ENCODE assay signal across 28 cellular contexts in genomic region chr12:115810166-115810565, GRCh38.
DNase-seq lines count a peak whose midpoint lies in the region; ATAC-seq, FAIRE-seq and TF ChIP-seq lines count a peak whose summit lies in the region.
"Had no signal": no experiment of that assay in that cellular context is flagged by ENCODE, and none has a peak within 500 bp of the region (broad histone marks: within the 10 kb centered on the region; RNA-seq: fewer than 3 reads in every experiment).

No MANE protein-coding gene starts in this region.

- H3K4me1 ChIP-seq in A549 (peaks cover 10% of the 10 kb centered on the region; the same call in 1 of the 3 replicates), hepatocyte (ENCODE audit: insufficient read depth) (no peaks in the 10 kb centered on the region), small intestine (ENCODE audit: control insufficient read depth in 2 of 2, insufficient read depth in 1 of 2, low read depth in 1 of 2, low read length in 1 of 2) (no peaks in the 10 kb centered on the region)
- H3K4me1 ChIP-seq: SJCRH30 had no signal

- FAIRE-seq in A549 (lab: Jason Lieb, UNC) (no peak), small intestine (lab: Jason Lieb, UNC) (no peak)
- FAIRE-seq: G401.6, GM12878, H1, HepG2 had no signal

- no peak for TF ChIP-seq POLR2A in A549 (IDR thresholded peaks at IDR 0.05; ENCODE audit: low read length)

- H2AFZ ChIP-seq in hepatocyte: no peak overlapping the region
- H2AFZ ChIP-seq: PC-9 had no signal

- H3K36me3 ChIP-seq in hepatocyte (replicated peaks; ENCODE audit: insufficient read depth, low read depth) (no peaks in the 10 kb centered on the region), small intestine (ENCODE audit: control insufficient read depth in 2 of 2, insufficient read depth in 2 of 2, low read length in 2 of 2) (no peaks in the 10 kb centered on the region)
- H3K36me3 ChIP-seq: SJCRH30 had no signal

- ATAC-seq in A549 (no peak), HG03565 (IDR thresholded peaks at IDR 0.05; ENCODE audit: unreplicated experiment) (no peak)
- ATAC-seq: GM12878, HCT116, HepG2, Right ventricle myocardium inferior had no signal

- H3K27ac ChIP-seq in A549: peak overlapping the region in 1 of 2 experiments; percentile 42; a peak in 1 of 6 replicates
- H3K27ac ChIP-seq in hepatocyte: peak overlapping the region; percentile 81
- H3K27ac ChIP-seq in small intestine (ENCODE audit: low read depth in 1 of 2, low read length in 1 of 2): no peak overlapping the region
- H3K27ac ChIP-seq: PC-9, SJCRH30 had no signal

- TF ChIP-seq RAD21 in A549 (conservative IDR thresholded peaks at IDR 0.05 in 1 of 2, IDR thresholded peaks at IDR 0.05 in 1 of 2): no peak

- 52% methylated on average over 8 of the region's 8 CpGs for WGBS in A549 (ENCODE audit: missing lambda C conversion rate)
- 53% methylated on average over 8 of the region's 8 CpGs for WGBS in hepatocyte (ENCODE audit: low lambda C conversion rate, missing lambda C conversion rate)
- WGBS in small intestine, 3 donors: 11 to 47% (median 36%) methylated on average over 8 of the region's 8 CpGs

- H3K4me2 ChIP-seq in A549: 0 out of 3 replicates have a peak overlapping the region, but pooled peaks have one; percentile 13
- peak overlapping the region; percentile 3 for H3K4me2 ChIP-seq in hepatocyte
- H3K4me2 ChIP-seq: PC-9 had no signal

- no peak for TF ChIP-seq EP300 in A549 (IDR thresholded peaks at IDR 0.05)

- no peaks in the 10 kb centered on the region for H3K79me2 ChIP-seq in hepatocyte

- DNase-seq in A549 (ENCODE audit: low read depth in 1 of 2, low spot score in 1 of 2) (no peak), LoVo (ENCODE audit: low spot score) (peak; percentile 26), hepatocyte (ENCODE audit: low spot score) (peak; percentile 51), small intestine (peak; percentile 78), NCI-H446 (lab: John Stamatoyannopoulos, UW) (no peak), NCI-H1417 treated with DMSO at 0.1 percent for 48 hours (lab: John Stamatoyannopoulos, UW) (no peak)
- DNase-seq: 8988T; CD4-positive, alpha-beta memory T cell; COR-L47; DMS53; Karpas-422; MV-4-11; NCI-H1105; NCI-H146; NCI-H1930; NCI-H2107; NCI-H526; NCI-H82; NK-92 treated with Interleukin-12 subunit alpha and Interleukin-12 subunit beta, amount 100 ng/mL, for 24 hours; PC-9; SJCRH30 had no signal

- no peaks in the 10 kb centered on the region for H4K20me1 ChIP-seq in hepatocyte (ENCODE audit: insufficient read depth, poor library complexity, severe bottlenecking)

- CTCF ChIA-PET in A549 (lab: Yijun Ruan, JAX): interaction anchor here (1.3 to 1.4 kb wide), 2 partner anchors 9 to 29 kb away, joined by 3 to 4 read pairs; no protein-coding TSS in a partner anchor

- POLR2A ChIA-PET in A549 (lab: Yijun Ruan, JAX): no interaction called here

- TF ChIP-seq CTCF in A549 (IDR thresholded peaks at IDR 0.05) (no peak), hepatocyte (IDR thresholded peaks at IDR 0.05; ENCODE audit: poor library complexity) (no peak)

- no peaks in the 10 kb centered on the region for H3K27me3 ChIP-seq in hepatocyte
- H3K27me3 ChIP-seq in small intestine (ENCODE audit: control insufficient read depth in 2 of 2, insufficient read depth in 2 of 2, low read length in 2 of 2): no peaks in the 10 kb centered on the region
- H3K27me3 ChIP-seq: SJCRH30 had no signal

- H3K9me3 ChIP-seq in A549 (peaks cover 11% of the 10 kb centered on the region; the same call in 2 of the 3 replicates), hepatocyte (ENCODE audit: low read depth) (no peaks in the 10 kb centered on the region), small intestine (ENCODE audit: control insufficient read depth, low read depth) (no peaks in the 10 kb centered on the region)
- H3K9me3 ChIP-seq: SJCRH30 had no signal

- no peaks in the 10 kb centered on the region for H3K9me2 ChIP-seq in hepatocyte (replicated peaks; ENCODE audit: insufficient read depth)

- H3K4me3 ChIP-seq in A549 (no peak overlapping the region), hepatocyte (no peak overlapping the region), small intestine (ENCODE audit: low read depth in 1 of 2, low read length in 2 of 2) (no peak overlapping the region)
- H3K4me3 ChIP-seq: GM12878, PC-9, SJCRH30 had no signal

TF ChIP-seq in A549, 52 proteins besides CTCF, POLR2A, EP300 and RAD21:
- TF ChIP-seq, protein P1, sequence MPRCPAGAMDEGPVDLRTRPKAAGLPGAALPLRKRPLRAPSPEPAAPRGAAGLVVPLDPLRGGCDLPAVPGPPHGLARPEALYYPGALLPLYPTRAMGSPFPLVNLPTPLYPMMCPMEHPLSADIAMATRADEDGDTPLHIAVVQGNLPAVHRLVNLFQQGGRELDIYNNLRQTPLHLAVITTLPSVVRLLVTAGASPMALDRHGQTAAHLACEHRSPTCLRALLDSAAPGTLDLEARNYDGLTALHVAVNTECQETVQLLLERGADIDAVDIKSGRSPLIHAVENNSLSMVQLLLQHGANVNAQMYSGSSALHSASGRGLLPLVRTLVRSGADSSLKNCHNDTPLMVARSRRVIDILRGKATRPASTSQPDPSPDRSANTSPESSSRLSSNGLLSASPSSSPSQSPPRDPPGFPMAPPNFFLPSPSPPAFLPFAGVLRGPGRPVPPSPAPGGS (IDR thresholded peaks at IDR 0.05): no peak
- TF ChIP-seq MAFK (IDR thresholded peaks at IDR 0.05; ENCODE audit: partially characterized antibody) (peak; percentile 1), HOXB13 (CRISPR knock-in tag; IDR thresholded peaks at IDR 0.05; ENCODE audit: low read depth) (no peak), CHD2 (IDR thresholded peaks at IDR 0.05; ENCODE audit: low read length, partially characterized antibody) (no peak), TFCP2L1 (CRISPR knock-in tag; IDR thresholded peaks at IDR 0.05) (no peak)

Comparison
In these comparisons a context has a peak if more than half of its experiments do, and no peak if none do; other contexts are left out.
1. DNase-seq: peak in LoVo (single experiment), hepatocyte (single experiment) and small intestine (single experiment); none in A549 (0 of 2), NCI-H446 (0 of 2) and NCI-H1417 treated with DMSO at 0.1 percent for 48 hours (single experiment).